ENCODE assay signal across 17 cellular contexts in the genomic region with DNA sequence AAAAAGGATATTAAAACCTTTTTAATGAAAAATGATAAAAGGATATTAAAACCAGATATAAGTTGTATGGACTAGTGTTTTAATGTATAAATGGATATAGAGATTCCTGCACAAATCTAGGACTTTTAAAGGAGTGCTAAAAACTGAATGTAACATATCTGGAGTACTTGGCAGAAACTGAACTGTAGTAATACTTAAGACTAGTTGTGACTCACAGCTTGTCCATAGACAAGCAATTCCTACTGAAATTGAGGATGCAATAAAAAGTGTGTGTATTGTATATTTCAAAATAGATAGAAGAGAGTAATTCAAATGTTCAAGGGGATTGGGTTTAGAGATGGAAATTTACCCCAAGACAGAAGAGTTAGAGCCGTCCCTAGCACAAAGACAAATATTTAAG.
"Had no signal": no experiment of that assay in that cellular context is flagged by ENCODE, and none has a peak within 500 bp of the region (broad histone marks: within the 10 kb centered on the region; RNA-seq: fewer than 3 reads in every experiment).

No MANE protein-coding gene starts in this region.

- H3K4me3 ChIP-seq: coronary artery, left ventricle myocardium inferior, testis, upper lobe of right lung had no signal

- H3K9me3 ChIP-seq: left ventricle myocardium inferior, testis, upper lobe of right lung had no signal

- H3K27ac ChIP-seq: coronary artery, foreskin keratinocyte, left ventricle myocardium inferior, testis, upper lobe of right lung, VCaP had no signal

- DNase-seq: activated CD4-positive, alpha-beta memory T cell treated with anti-CD3 and anti-CD28 coated beads, Interleukin-2, amount 10 ng/mL, durations not matched to agents 7 days and 5 days; activated CD8-positive, alpha-beta memory T cell treated with anti-CD3 and anti-CD28 coated beads, Interleukin-2, amount 50 U/mL, for 4 hours; activated gamma-delta T cell treated with Interleukin-2 at 50 U/mL for 16 hours; activated naive CD8-positive, alpha-beta T cell treated with anti-CD3 and anti-CD28 coated beads for 36 hours; activated T-cell treated with anti-CD3 and anti-CD28 coated beads, Interleukin-2, amount 50 U/mL, for 72 hours; aorta; effector CD8-positive, alpha-beta T cell; foreskin keratinocyte; head of caudate nucleus; left ventricle myocardium inferior; stimulated activated CD4-positive, alpha-beta T cell treated with anti-CD3 and anti-CD28 coated beads, Interleukin-15, amount 100 ng/mL, for 24 hours; stimulated activated CD4-positive, alpha-beta T cell treated with anti-CD3 and anti-CD28 coated beads, Interleukin-4, amount 100 ng/mL, for 4 hours; stimulated activated naive CD8-positive, alpha-beta T cell treated with anti-CD3 and anti-CD28 coated beads, Interleukin-15, amount 100 ng/mL, for 72 hours; testis; upper lobe of right lung had no signal

- H3K27me3 ChIP-seq: foreskin keratinocyte, testis, upper lobe of right lung had no signal

- ATAC-seq: activated T-cell treated with anti-CD3 and anti-CD28 coated beads, Interleukin-2, amount 50 U/mL, for 72 hours; foreskin keratinocyte; stimulated activated naive CD8-positive, alpha-beta T cell treated with anti-CD3 and anti-CD28 coated beads, Interleukin-15, amount 100 ng/mL, for 72 hours; upper lobe of right lung had no signal
